9 cellular contexts compared by ENCODE assay signal in the genomic region with DNA sequence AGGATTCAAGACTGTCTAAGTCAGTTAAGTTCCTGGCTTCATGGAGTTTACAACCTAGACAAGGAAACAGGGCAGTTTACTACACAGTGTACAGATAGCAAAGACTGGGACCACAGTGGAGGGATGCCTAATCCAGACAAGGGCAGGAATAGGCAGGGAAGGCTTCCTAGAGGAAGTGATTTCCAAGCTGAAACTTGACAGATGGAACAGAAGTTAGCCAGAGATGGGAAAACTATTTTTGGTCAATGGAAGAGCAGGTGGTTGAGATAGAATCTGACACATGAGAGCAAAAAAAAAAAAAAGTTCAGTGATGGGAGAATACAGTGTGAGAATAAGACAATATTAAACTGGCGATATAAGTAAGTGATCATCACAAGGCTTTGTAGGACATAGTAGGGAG. TPM values are rescaled to one million over a fixed set of nuclear protein-coding genes. Genes with fewer than 3 reads are reported as not detected.
DNase-seq lines count a peak whose midpoint lies in the region; ATAC-seq lines count a peak whose summit lies in the region.
"Had no signal": no experiment of that assay in that cellular context is flagged by ENCODE, and none has a peak within 500 bp of the region (broad histone marks: within the 10 kb centered on the region; RNA-seq: fewer than 3 reads in every experiment).

No MANE protein-coding gene starts in this region.

- DNase-seq in activated naive CD4-positive, alpha-beta T cell treated with anti-CD3 and anti-CD28 coated beads for 36 hours: no peak
- DNase-seq in activated naive CD4-positive, alpha-beta T cell treated with Interleukin-2 at 50 U/mL for 16 hours: no peak
- DNase-seq in activated CD4-positive, alpha-beta memory T cell treated with anti-CD3 and anti-CD28 coated beads, Interleukin-2, amount 10 ng/mL, durations not matched to agents 7 days and 5 days: no peak
- no peak for DNase-seq in stimulated activated naive CD8-positive, alpha-beta T cell treated with anti-CD3 and anti-CD28 coated beads, Interleukin-15, amount 100 ng/mL, for 72 hours
- no peak for DNase-seq in NCI-H2081 treated with DMSO at 0.1 percent for 48 hours (lab: John Stamatoyannopoulos, UW)
- no peak for DNase-seq in kidney tubule cell (ENCODE audit: low spot score)
- DNase-seq: RPMI8226 had no signal

- H3K9me3 Mint-ChIP-seq in activated naive CD4-positive, alpha-beta T cell treated with anti-CD3 and anti-CD28 coated beads for 36 hours: no peaks in the 10 kb centered on the region
- H3K9me3 Mint-ChIP-seq in activated CD4-positive, alpha-beta memory T cell treated with anti-CD3 and anti-CD28 coated beads, Interleukin-2, amount 10 ng/mL, durations not matched to agents 7 days and 5 days: no peaks in the 10 kb centered on the region
- no peaks in the 10 kb centered on the region for H3K9me3 Mint-ChIP-seq in stimulated activated naive CD8-positive, alpha-beta T cell treated with anti-CD3 and anti-CD28 coated beads, Interleukin-15, amount 100 ng/mL, for 72 hours

- H3K27me3 Mint-ChIP-seq in activated naive CD4-positive, alpha-beta T cell treated with anti-CD3 and anti-CD28 coated beads for 36 hours (ENCODE audit: low read depth): no peaks in the 10 kb centered on the region
- H3K27me3 Mint-ChIP-seq in activated CD4-positive, alpha-beta memory T cell treated with anti-CD3 and anti-CD28 coated beads, Interleukin-2, amount 10 ng/mL, durations not matched to agents 7 days and 5 days: no peaks in the 10 kb centered on the region
- H3K27me3 Mint-ChIP-seq in stimulated activated naive CD8-positive, alpha-beta T cell treated with anti-CD3 and anti-CD28 coated beads, Interleukin-15, amount 100 ng/mL, for 72 hours: no peaks in the 10 kb centered on the region

- intact Hi-C loops in activated naive CD4-positive, alpha-beta T cell treated with anti-CD3 and anti-CD28 coated beads for 36 hours (cut with micrococcal nuclease): loop anchor here (5.0 kb wide), 1 partner anchor 498 kb away; the partner anchor contains the start of gene RELT

- no peak for ATAC-seq in stimulated activated naive CD8-positive, alpha-beta T cell treated with anti-CD3 and anti-CD28 coated beads, Interleukin-15, amount 100 ng/mL, for 72 hours
- ATAC-seq in GM18868 (IDR thresholded peaks at IDR 0.05; ENCODE audit: unreplicated experiment): no peak

- H3K4me1 Mint-ChIP-seq in activated naive CD4-positive, alpha-beta T cell treated with anti-CD3 and anti-CD28 coated beads for 36 hours (ENCODE audit: low read depth): peaks cover 42% of the 10 kb centered on the region
- H3K4me1 Mint-ChIP-seq in activated CD4-positive, alpha-beta memory T cell treated with anti-CD3 and anti-CD28 coated beads, Interleukin-2, amount 10 ng/mL, durations not matched to agents 7 days and 5 days: peaks cover 38% of the 10 kb centered on the region
- H3K4me1 Mint-ChIP-seq in stimulated activated naive CD8-positive, alpha-beta T cell treated with anti-CD3 and anti-CD28 coated beads, Interleukin-15, amount 100 ng/mL, for 72 hours: peaks cover 55% of the 10 kb centered on the region

- H3K36me3 Mint-ChIP-seq in activated naive CD4-positive, alpha-beta T cell treated with anti-CD3 and anti-CD28 coated beads for 36 hours (ENCODE audit: low read depth): peaks cover 37% of the 10 kb centered on the region
- peaks cover 31% of the 10 kb centered on the region for H3K36me3 Mint-ChIP-seq in activated CD4-positive, alpha-beta memory T cell treated with anti-CD3 and anti-CD28 coated beads, Interleukin-2, amount 10 ng/mL, durations not matched to agents 7 days and 5 days (ENCODE audit: low read depth)

- peak overlapping the region; percentile 92 for H3K27ac Mint-ChIP-seq in activated naive CD4-positive, alpha-beta T cell treated with anti-CD3 and anti-CD28 coated beads for 36 hours
- peak overlapping the region; percentile 88 for H3K27ac Mint-ChIP-seq in activated CD4-positive, alpha-beta memory T cell treated with anti-CD3 and anti-CD28 coated beads, Interleukin-2, amount 10 ng/mL, durations not matched to agents 7 days and 5 days
- peak overlapping the region; percentile 98 to 99 for H3K27ac Mint-ChIP-seq in stimulated activated naive CD8-positive, alpha-beta T cell treated with anti-CD3 and anti-CD28 coated beads, Interleukin-15, amount 100 ng/mL, for 72 hours

- H3K4me3 Mint-ChIP-seq in activated naive CD4-positive, alpha-beta T cell treated with anti-CD3 and anti-CD28 coated beads for 36 hours: peak overlapping the region; percentile 95
- peak overlapping the region; percentile 90 for H3K4me3 Mint-ChIP-seq in activated CD4-positive, alpha-beta memory T cell treated with anti-CD3 and anti-CD28 coated beads, Interleukin-2, amount 10 ng/mL, durations not matched to agents 7 days and 5 days
- H3K4me3 Mint-ChIP-seq in stimulated activated naive CD8-positive, alpha-beta T cell treated with anti-CD3 and anti-CD28 coated beads, Interleukin-15, amount 100 ng/mL, for 72 hours: peak overlapping the region; percentile 95 to 97

- H3K4me3 ChIP-seq in iPS-11a (ENCODE audit: low read depth, low read length): peak overlapping the region; percentile 92

- CTCF ChIA-PET in activated naive CD4-positive, alpha-beta T cell treated with anti-CD3 and anti-CD28 coated beads for 36 hours (lab: Charles Lee): no interaction called here
- CTCF ChIA-PET in activated CD4-positive, alpha-beta memory T cell treated with anti-CD3 and anti-CD28 coated beads, Interleukin-2, amount 10 ng/mL, durations not matched to agents 7 days and 5 days (lab: Charles Lee): no interaction called here

- POLR2A ChIA-PET in activated CD4-positive, alpha-beta memory T cell treated with anti-CD3 and anti-CD28 coated beads, Interleukin-2, amount 10 ng/mL, durations not matched to agents 7 days and 5 days (lab: Charles Lee): interaction anchor here (0.7 to 1.9 kb wide), 2 partner anchors 9 to 87 kb away, joined by 3 to 7 read pairs; no protein-coding TSS in a partner anchor

RNA-seq across cellular contexts. Expression of gene COA4, which starts 1.3 kb away (rescaled TPM):
- 10 to 100 TPM; 87.8 to 94.2 TPM for total RNA-seq in activated naive CD4-positive, alpha-beta T cell treated with anti-CD3 and anti-CD28 coated beads for 36 hours
- total RNA-seq in activated CD4-positive, alpha-beta memory T cell treated with anti-CD3 and anti-CD28 coated beads, Interleukin-2, amount 10 ng/mL, durations not matched to agents 7 days and 5 days: 10 to 100 TPM; 49.8 to 51.5 TPM

RNA-seq across cellular contexts. Expression of gene PAAF1, which starts 1.4 kb away (rescaled TPM):
- 10 to 100 TPM; 29.7 to 30.4 TPM for total RNA-seq in activated naive CD4-positive, alpha-beta T cell treated with anti-CD3 and anti-CD28 coated beads for 36 hours
- 10 to 100 TPM; 21.6 TPM for total RNA-seq in activated CD4-positive, alpha-beta memory T cell treated with anti-CD3 and anti-CD28 coated beads, Interleukin-2, amount 10 ng/mL, durations not matched to agents 7 days and 5 days
